ENCODE assay signal across 18 cellular contexts in the genomic region with DNA sequence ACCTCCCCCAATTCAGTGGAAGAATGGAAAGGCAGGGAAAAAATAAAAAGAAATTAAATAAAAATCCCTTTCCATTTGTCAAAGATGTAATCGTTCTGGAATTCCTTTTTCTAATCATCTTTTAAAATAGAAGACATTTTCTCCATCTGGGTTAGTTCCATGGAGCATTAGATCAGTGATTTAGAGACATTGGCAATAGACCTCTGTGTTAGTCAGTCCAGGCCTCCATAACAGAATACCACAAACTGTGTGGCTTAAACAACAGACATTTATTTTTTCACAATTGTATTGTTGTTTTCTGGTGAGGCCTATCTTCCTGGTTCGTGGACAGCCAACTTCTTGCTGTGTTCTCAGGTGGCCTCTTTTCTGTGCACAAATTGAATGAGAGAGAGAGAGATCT.
A peak's percentile ranks its signal among the peaks of the same experiment; 100 is the strongest.
DNase-seq lines count a peak whose midpoint lies in the region; ATAC-seq and TF ChIP-seq lines count a peak whose summit lies in the region.
"Had no signal": no experiment of that assay in that cellular context is flagged by ENCODE, and none has a peak within 500 bp of the region (broad histone marks: within the 10 kb centered on the region; RNA-seq: fewer than 3 reads in every experiment).

No MANE protein-coding gene starts in this region.

- H3K4me1 ChIP-seq in mesenchymal stem cell (ENCODE audit: control insufficient read depth, insufficient read depth, low read depth, low read length), result no peaks in the 10 kb centered on the region
- H3K4me1 ChIP-seq in mucosa of descending colon (ENCODE audit: low read depth), result no peaks in the 10 kb centered on the region
- H3K4me1 ChIP-seq: BE2C had no signal

- no peak overlapping the region for H2BK5ac ChIP-seq in mesenchymal stem cell (ENCODE audit: low read depth, low read length, poor library complexity, severe bottlenecking)

- no peaks in the 10 kb centered on the region for H3K79me1 ChIP-seq in mesenchymal stem cell (replicated peaks; ENCODE audit: low read length, poor library complexity, severe bottlenecking)

- no peak overlapping the region for H4K8ac ChIP-seq in mesenchymal stem cell (ENCODE audit: low read length)

- no peak overlapping the region for H2BK12ac ChIP-seq in mesenchymal stem cell (ENCODE audit: low read length in 2 of 2)

- H3K4me3 ChIP-seq in AG10803 (ENCODE audit: low read length) (no peak overlapping the region), mesenchymal stem cell (ENCODE audit: insufficient read depth in 1 of 2, low read depth in 1 of 2, low read length in 2 of 2) (no peak overlapping the region), mucosa of descending colon (no peak overlapping the region)

- H4K91ac ChIP-seq in mesenchymal stem cell (ENCODE audit: low read length), result no peak overlapping the region

- H3K27ac ChIP-seq in mesenchymal stem cell (ENCODE audit: low read length, poor library complexity, severe bottlenecking), result no peak overlapping the region
- H3K27ac ChIP-seq: C4-2B had no signal

- no peak overlapping the region for H3K23ac ChIP-seq in mesenchymal stem cell (ENCODE audit: low read length in 2 of 2)

- no peak overlapping the region for H2BK120ac ChIP-seq in mesenchymal stem cell (ENCODE audit: low read depth, low read length)

- no peak overlapping the region for H2AFZ ChIP-seq in mesenchymal stem cell (ENCODE audit: low read depth, low read length)

- no peaks in the 10 kb centered on the region for H3K36me3 ChIP-seq in mesenchymal stem cell (ENCODE audit: control insufficient read depth in 1 of 2, insufficient read depth in 2 of 2, low read depth in 1 of 2, low read length in 2 of 2)
- no peaks in the 10 kb centered on the region for H3K36me3 ChIP-seq in mucosa of descending colon (ENCODE audit: low read depth)
- H3K36me3 ChIP-seq: BE2C had no signal

- TF ChIP-seq CTCF in AG10803 (conservative IDR thresholded peaks at IDR 0.05; ENCODE audit: low read length), result no peak
- TF ChIP-seq CTCF in mucosa of descending colon (IDR thresholded peaks at IDR 0.05), result no peak

- no peak overlapping the region for H2AK5ac ChIP-seq in mesenchymal stem cell (ENCODE audit: low read length, severe bottlenecking)

- no peaks in the 10 kb centered on the region for H3K27me3 ChIP-seq in mesenchymal stem cell (ENCODE audit: control insufficient read depth in 1 of 2, insufficient read depth in 1 of 2, low read length in 2 of 2)
- H3K27me3 ChIP-seq: BE2C had no signal

- H3K4me2 ChIP-seq in mesenchymal stem cell (ENCODE audit: low read length, poor library complexity, severe bottlenecking), result no peak overlapping the region

- peak overlapping the region; percentile 54 for H3K9ac ChIP-seq in mesenchymal stem cell (ENCODE audit: low read length)

- H3K18ac ChIP-seq in mesenchymal stem cell (ENCODE audit: low read depth in 1 of 2, low read length in 2 of 2), result no peak overlapping the region

- DNase-seq in AG10803 (ENCODE audit: low read depth) (peak; percentile 77), GM04504 (ENCODE audit: low read depth) (peak; percentile 10), amniotic epithelial cell (ENCODE audit: low read depth) (peak; percentile 1), mesenchymal stem cell (no peak), amygdala (lab: John Stamatoyannopoulos, UW) (no peak), GDM1 (lab: John Stamatoyannopoulos, UW) (no peak), mucosa of descending colon (no peak), pons (ENCODE audit: low spot score) (no peak)
- DNase-seq: 8988T; BE2C; CD4-positive, alpha-beta memory T cell; DMS153; DMS79 treated with DMSO at 0.1 percent for 48 hours; GF-D8; HCEC 1CT; HFFc6 had no signal

- no peak overlapping the region for H3K14ac ChIP-seq in mesenchymal stem cell (ENCODE audit: low read length in 2 of 2)

- no peak overlapping the region for H3K4ac ChIP-seq in mesenchymal stem cell (ENCODE audit: low read depth in 1 of 2, low read length in 2 of 2)

- intact Hi-C loops in mucosa of descending colon (cut with DNase I, micrococcal nuclease), result loop anchor here (10.0 kb wide), 3 partner anchors 367 to 793 kb away; no protein-coding TSS in a partner anchor

- H2BK15ac ChIP-seq in mesenchymal stem cell (ENCODE audit: low read depth, poor library complexity, severe bottlenecking), result no peak overlapping the region

- WGBS in mesenchymal stem cell, result no CpG with 5 or more reads among the region's 2 CpGs

- H3K9me3 ChIP-seq in mesenchymal stem cell (ENCODE audit: control insufficient read depth, low read length) (peaks cover 4% of the 10 kb centered on the region), mucosa of descending colon (no peaks in the 10 kb centered on the region)
- H3K9me3 ChIP-seq: BE2C had no signal

- no peak for ATAC-seq in mucosa of descending colon
- ATAC-seq: HepG2 had no signal

Comparison
In these comparisons a context has a peak if more than half of its experiments do, and no peak if none do; other contexts are left out.
1. DNase-seq: peak in AG10803 (single experiment), GM04504 (single experiment) and amniotic epithelial cell (single experiment); none in mesenchymal stem cell (single experiment), amygdala (0 of 56), GDM1 (single experiment), mucosa of descending colon (0 of 3) and pons (single experiment).